In the genomic region with DNA sequence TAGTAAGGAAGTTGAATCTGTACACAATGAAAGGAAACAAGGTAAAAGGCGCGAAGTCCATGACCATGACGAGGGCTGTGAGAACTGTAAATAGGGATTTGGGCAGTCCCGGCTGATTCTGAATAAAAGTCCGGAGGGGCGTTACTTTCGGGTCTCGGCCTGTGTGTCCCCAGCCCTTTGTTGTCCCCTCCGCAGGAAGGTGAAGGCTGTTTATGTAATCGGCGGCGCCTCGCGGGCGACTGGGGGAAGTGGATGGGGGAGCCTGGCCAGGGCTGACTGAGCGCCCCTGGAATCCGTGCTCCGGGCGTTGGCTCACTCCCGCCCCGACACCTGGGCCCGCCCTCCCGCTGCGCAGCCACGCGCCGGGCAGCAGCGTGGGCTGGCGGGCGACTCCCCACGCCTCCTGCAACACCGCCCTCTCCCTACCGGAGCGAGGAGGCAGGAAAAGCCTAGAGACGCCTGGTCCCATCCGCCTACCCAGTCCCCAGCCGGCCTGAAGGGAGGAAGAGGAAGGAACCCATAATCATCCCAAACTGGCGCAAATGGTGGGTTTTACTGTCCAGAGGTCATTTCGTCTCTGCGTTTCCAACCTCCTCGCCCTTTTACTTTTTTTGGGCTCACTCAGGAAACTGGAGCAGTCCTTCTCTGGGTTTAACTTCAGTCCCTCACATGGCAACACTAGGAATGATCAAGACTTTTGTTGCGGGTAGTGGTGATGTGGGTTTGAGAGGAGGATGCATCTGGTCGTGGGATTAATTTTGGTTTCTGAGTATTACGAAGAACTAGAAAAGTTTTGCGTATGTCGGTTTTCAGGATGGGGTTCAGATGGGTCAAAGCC, we compare ENCODE assay signal across 1 cellular context.
A peak's percentile ranks its signal among the peaks of the same experiment; 100 is the strongest.
TF ChIP-seq lines count a peak whose summit lies in the region.

No MANE protein-coding gene starts in this region.

TF ChIP-seq in HepG2, 621 proteins besides CTCF, POLR2A, EP300 and RAD21 (continued from another document and continues in another):
- TF ChIP-seq, protein P1, sequence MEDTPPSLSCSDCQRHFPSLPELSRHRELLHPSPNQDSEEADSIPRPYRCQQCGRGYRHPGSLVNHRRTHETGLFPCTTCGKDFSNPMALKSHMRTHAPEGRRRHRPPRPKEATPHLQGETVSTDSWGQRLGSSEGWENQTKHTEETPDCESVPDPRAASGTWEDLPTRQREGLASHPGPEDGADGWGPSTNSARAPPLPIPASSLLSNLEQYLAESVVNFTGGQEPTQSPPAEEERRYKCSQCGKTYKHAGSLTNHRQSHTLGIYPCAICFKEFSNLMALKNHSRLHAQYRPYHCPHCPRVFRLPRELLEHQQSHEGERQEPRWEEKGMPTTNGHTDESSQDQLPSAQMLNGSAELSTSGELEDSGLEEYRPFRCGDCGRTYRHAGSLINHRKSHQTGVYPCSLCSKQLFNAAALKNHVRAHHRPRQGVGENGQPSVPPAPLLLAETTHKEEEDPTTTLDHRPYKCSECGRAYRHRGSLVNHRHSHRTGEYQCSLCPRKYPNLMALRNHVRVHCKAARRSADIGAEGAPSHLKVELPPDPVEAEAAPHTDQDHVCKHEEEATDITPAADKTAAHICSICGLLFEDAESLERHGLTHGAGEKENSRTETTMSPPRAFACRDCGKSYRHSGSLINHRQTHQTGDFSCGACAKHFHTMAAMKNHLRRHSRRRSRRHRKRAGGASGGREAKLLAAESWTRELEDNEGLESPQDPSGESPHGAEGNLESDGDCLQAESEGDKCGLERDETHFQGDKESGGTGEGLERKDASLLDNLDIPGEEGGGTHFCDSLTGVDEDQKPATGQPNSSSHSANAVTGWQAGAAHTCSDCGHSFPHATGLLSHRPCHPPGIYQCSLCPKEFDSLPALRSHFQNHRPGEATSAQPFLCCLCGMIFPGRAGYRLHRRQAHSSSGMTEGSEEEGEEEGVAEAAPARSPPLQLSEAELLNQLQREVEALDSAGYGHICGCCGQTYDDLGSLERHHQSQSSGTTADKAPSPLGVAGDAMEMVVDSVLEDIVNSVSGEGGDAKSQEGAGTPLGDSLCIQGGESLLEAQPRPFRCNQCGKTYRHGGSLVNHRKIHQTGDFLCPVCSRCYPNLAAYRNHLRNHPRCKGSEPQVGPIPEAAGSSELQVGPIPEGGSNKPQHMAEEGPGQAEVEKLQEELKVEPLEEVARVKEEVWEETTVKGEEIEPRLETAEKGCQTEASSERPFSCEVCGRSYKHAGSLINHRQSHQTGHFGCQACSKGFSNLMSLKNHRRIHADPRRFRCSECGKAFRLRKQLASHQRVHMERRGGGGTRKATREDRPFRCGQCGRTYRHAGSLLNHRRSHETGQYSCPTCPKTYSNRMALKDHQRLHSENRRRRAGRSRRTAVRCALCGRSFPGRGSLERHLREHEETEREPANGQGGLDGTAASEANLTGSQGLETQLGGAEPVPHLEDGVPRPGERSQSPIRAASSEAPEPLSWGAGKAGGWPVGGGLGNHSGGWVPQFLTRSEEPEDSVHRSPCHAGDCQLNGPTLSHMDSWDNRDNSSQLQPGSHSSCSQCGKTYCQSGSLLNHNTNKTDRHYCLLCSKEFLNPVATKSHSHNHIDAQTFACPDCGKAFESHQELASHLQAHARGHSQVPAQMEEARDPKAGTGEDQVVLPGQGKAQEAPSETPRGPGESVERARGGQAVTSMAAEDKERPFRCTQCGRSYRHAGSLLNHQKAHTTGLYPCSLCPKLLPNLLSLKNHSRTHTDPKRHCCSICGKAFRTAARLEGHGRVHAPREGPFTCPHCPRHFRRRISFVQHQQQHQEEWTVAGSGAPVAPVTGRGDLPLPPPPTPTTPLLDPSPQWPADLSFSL (CRISPR knock-in tag; IDR thresholded peaks at IDR 0.05) = no peak
- TF ChIP-seq ZNF33A (CRISPR knock-in tag; IDR thresholded peaks at IDR 0.05; ENCODE audit: borderline replicate concordance) (peak; percentile 76; the same call in 1 of the 2 replicates), FIP1L1 (IDR thresholded peaks at IDR 0.05; ENCODE audit: borderline replicate concordance, insufficient read depth, low read depth, low read length) (no peak), ZFP37 (CRISPR knock-in tag; IDR thresholded peaks at IDR 0.05; ENCODE audit: borderline replicate concordance) (no peak), ZBTB8A (CRISPR knock-in tag; IDR thresholded peaks at IDR 0.05; ENCODE audit: borderline replicate concordance, low read depth) (no peak; the same call in 1 of the 2 replicates), KMT2B (CRISPR knock-in tag; IDR thresholded peaks at IDR 0.05) (peak; percentile 69), MEIS1 (CRISPR knock-in tag; IDR thresholded peaks at IDR 0.05; ENCODE audit: borderline replicate concordance) (no peak; the same call in none of the 2 replicates), STAG1 (CRISPR knock-in tag; IDR thresholded peaks at IDR 0.05) (no peak; the same call in 1 of the 2 replicates), RAD51 (IDR thresholded peaks at IDR 0.05; ENCODE audit: borderline replicate concordance) (no peak), KDM5B (CRISPR knock-in tag; IDR thresholded peaks at IDR 0.05; ENCODE audit: borderline replicate concordance) (peak; percentile 86; the same call in 1 of the 2 replicates), ZNF510 (CRISPR knock-in tag; IDR thresholded peaks at IDR 0.05; ENCODE audit: low read depth) (peak; percentile 70), MAFF (IDR thresholded peaks at IDR 0.05; ENCODE audit: low read depth, low read length) (no peak), SNAPC2 (CRISPR knock-in tag; IDR thresholded peaks at IDR 0.05) (no peak; the same call in 1 of the 2 replicates), LCORL (IDR thresholded peaks at IDR 0.05) (peak; percentile 44; the same call in 1 of the 2 replicates), LCORL (CRISPR knock-in tag; IDR thresholded peaks at IDR 0.05) (peak; percentile 99), GATAD1 (CRISPR knock-in tag; IDR thresholded peaks at IDR 0.05) (peak; percentile 60), NRL (CRISPR knock-in tag; IDR thresholded peaks at IDR 0.05; ENCODE audit: borderline replicate concordance) (peak; percentile 92), TCF7 (IDR thresholded peaks at IDR 0.05; ENCODE audit: low read depth) (peak; percentile 74; the same call in 1 of the 2 replicates), MATR3 (CRISPR knock-in tag; IDR thresholded peaks at IDR 0.05) (no peak), ESRRA (CRISPR knock-in tag; IDR thresholded peaks at IDR 0.05; ENCODE audit: low read depth) (peak; percentile 71; the same call in 1 of the 2 replicates), THAP11 (CRISPR knock-in tag; IDR thresholded peaks at IDR 0.05) (peak; percentile 49; the same call in 1 of the 2 replicates)
- TF ChIP-seq, protein P2, sequence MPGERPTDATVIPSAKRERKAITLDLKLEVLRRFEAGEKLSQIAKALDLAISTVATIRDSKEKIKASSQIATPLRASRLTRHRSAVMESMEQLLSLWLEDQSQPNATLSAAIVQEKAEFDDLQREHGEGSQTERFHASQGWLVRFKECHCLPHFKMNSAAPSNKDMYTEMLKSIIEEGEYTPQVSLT (CRISPR knock-in tag; IDR thresholded peaks at IDR 0.05; ENCODE audit: borderline replicate concordance, low read depth) = no peak
- TF ChIP-seq, protein P3, sequence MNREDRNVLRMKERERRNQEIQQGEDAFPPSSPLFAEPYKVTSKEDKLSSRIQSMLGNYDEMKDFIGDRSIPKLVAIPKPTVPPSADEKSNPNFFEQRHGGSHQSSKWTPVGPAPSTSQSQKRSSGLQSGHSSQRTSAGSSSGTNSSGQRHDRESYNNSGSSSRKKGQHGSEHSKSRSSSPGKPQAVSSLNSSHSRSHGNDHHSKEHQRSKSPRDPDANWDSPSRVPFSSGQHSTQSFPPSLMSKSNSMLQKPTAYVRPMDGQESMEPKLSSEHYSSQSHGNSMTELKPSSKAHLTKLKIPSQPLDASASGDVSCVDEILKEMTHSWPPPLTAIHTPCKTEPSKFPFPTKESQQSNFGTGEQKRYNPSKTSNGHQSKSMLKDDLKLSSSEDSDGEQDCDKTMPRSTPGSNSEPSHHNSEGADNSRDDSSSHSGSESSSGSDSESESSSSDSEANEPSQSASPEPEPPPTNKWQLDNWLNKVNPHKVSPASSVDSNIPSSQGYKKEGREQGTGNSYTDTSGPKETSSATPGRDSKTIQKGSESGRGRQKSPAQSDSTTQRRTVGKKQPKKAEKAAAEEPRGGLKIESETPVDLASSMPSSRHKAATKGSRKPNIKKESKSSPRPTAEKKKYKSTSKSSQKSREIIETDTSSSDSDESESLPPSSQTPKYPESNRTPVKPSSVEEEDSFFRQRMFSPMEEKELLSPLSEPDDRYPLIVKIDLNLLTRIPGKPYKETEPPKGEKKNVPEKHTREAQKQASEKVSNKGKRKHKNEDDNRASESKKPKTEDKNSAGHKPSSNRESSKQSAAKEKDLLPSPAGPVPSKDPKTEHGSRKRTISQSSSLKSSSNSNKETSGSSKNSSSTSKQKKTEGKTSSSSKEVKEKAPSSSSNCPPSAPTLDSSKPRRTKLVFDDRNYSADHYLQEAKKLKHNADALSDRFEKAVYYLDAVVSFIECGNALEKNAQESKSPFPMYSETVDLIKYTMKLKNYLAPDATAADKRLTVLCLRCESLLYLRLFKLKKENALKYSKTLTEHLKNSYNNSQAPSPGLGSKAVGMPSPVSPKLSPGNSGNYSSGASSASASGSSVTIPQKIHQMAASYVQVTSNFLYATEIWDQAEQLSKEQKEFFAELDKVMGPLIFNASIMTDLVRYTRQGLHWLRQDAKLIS (CRISPR knock-in tag; IDR thresholded peaks at IDR 0.05) = no peak
- TF ChIP-seq, protein P4, sequence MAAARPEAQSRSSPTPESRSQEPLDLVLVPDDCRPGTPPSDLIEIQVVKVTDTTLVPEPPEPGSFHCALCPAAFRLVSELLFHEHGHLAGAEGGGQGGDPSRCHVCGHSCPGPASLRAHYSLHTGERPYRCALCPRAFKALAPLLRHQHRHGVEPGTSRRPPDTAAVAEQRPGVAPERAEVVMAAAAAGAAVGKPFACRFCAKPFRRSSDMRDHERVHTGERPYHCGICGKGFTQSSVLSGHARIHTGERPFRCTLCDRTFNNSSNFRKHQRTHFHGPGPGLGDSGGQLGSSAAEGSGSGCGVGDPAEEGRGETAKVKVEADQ (CRISPR knock-in tag; IDR thresholded peaks at IDR 0.05; ENCODE audit: borderline replicate concordance) = no peak
- TF ChIP-seq, protein P5, sequence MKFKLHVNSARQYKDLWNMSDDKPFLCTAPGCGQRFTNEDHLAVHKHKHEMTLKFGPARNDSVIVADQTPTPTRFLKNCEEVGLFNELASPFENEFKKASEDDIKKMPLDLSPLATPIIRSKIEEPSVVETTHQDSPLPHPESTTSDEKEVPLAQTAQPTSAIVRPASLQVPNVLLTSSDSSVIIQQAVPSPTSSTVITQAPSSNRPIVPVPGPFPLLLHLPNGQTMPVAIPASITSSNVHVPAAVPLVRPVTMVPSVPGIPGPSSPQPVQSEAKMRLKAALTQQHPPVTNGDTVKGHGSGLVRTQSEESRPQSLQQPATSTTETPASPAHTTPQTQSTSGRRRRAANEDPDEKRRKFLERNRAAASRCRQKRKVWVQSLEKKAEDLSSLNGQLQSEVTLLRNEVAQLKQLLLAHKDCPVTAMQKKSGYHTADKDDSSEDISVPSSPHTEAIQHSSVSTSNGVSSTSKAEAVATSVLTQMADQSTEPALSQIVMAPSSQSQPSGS (CRISPR knock-in tag; IDR thresholded peaks at IDR 0.05) = no peak
- TF ChIP-seq, protein P6, sequence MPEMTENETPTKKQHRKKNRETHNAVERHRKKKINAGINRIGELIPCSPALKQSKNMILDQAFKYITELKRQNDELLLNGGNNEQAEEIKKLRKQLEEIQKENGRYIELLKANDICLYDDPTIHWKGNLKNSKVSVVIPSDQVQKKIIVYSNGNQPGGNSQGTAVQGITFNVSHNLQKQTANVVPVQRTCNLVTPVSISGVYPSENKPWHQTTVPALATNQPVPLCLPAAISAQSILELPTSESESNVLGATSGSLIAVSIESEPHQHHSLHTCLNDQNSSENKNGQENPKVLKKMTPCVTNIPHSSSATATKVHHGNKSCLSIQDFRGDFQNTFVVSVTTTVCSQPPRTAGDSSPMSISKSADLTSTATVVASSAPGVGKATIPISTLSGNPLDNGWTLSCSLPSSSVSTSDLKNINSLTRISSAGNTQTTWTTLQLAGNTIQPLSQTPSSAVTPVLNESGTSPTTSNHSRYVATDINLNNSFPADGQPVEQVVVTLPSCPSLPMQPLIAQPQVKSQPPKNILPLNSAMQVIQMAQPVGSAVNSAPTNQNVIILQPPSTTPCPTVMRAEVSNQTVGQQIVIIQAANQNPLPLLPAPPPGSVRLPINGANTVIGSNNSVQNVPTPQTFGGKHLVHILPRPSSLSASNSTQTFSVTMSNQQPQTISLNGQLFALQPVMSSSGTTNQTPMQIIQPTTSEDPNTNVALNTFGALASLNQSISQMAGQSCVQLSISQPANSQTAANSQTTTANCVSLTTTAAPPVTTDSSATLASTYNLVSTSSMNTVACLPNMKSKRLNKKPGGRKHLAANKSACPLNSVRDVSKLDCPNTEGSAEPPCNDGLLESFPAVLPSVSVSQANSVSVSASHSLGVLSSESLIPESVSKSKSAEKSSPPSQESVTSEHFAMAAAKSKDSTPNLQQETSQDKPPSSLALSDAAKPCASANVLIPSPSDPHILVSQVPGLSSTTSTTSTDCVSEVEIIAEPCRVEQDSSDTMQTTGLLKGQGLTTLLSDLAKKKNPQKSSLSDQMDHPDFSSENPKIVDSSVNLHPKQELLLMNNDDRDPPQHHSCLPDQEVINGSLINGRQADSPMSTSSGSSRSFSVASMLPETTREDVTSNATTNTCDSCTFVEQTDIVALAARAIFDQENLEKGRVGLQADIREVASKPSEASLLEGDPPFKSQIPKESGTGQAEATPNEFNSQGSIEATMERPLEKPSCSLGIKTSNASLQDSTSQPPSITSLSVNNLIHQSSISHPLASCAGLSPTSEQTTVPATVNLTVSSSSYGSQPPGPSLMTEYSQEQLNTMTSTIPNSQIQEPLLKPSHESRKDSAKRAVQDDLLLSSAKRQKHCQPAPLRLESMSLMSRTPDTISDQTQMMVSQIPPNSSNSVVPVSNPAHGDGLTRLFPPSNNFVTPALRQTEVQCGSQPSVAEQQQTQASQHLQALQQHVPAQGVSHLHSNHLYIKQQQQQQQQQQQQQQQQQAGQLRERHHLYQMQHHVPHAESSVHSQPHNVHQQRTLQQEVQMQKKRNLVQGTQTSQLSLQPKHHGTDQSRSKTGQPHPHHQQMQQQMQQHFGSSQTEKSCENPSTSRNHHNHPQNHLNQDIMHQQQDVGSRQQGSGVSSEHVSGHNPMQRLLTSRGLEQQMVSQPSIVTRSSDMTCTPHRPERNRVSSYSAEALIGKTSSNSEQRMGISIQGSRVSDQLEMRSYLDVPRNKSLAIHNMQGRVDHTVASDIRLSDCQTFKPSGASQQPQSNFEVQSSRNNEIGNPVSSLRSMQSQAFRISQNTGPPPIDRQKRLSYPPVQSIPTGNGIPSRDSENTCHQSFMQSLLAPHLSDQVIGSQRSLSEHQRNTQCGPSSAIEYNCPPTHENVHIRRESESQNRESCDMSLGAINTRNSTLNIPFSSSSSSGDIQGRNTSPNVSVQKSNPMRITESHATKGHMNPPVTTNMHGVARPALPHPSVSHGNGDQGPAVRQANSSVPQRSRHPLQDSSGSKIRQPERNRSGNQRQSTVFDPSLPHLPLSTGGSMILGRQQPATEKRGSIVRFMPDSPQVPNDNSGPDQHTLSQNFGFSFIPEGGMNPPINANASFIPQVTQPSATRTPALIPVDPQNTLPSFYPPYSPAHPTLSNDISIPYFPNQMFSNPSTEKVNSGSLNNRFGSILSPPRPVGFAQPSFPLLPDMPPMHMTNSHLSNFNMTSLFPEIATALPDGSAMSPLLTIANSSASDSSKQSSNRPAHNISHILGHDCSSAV (CRISPR knock-in tag; IDR thresholded peaks at IDR 0.05; ENCODE audit: borderline replicate concordance) = no peak
- TF ChIP-seq, protein P7, sequence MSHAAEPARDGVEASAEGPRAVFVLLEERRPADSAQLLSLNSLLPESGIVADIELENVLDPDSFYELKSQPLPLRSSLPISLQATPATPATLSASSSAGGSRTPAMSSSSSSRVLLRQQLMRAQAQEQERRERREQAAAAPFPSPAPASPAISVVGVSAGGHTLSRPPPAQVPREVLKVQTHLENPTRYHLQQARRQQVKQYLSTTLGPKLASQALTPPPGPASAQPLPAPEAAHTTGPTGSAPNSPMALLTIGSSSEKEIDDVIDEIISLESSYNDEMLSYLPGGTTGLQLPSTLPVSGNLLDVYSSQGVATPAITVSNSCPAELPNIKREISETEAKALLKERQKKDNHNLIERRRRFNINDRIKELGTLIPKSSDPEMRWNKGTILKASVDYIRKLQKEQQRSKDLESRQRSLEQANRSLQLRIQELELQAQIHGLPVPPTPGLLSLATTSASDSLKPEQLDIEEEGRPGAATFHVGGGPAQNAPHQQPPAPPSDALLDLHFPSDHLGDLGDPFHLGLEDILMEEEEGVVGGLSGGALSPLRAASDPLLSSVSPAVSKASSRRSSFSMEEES (CRISPR knock-in tag; IDR thresholded peaks at IDR 0.05) = peak; percentile 70
